In genomic region chr11:82908311-82908710, GRCh38 we compare ENCODE assay signal across 25 cellular contexts. TPM values are rescaled to one million over a fixed set of nuclear protein-coding genes. Genes with fewer than 3 reads are reported as not detected.
DNase-seq lines count a peak whose midpoint lies in the region; ATAC-seq and TF ChIP-seq lines count a peak whose summit lies in the region.
"Had no signal": no experiment of that assay in that cellular context is flagged by ENCODE, and none has a peak within 500 bp of the region (broad histone marks: within the 10 kb centered on the region; RNA-seq: fewer than 3 reads in every experiment).

No MANE protein-coding gene starts in this region.

- no peaks in the 10 kb centered on the region for H3K27me3 Mint-ChIP-seq in GM23338 (ENCODE audit: insufficient read depth, low read depth, poor library complexity)
- H3K27me3 Mint-ChIP-seq in endothelial cell (ENCODE audit: unreplicated experiment): no peaks in the 10 kb centered on the region
- H3K27me3 Mint-ChIP-seq in activated CD4-positive, alpha-beta T cell treated with anti-CD3 and anti-CD28 coated beads, Interleukin-2, amount 10 ng/mL, durations not matched to agents 7 days and 5 days: no peaks in the 10 kb centered on the region
- H3K27me3 Mint-ChIP-seq: IgD-negative memory B cell, progenitor cell of endocrine pancreas had no signal

- CTCF ChIA-PET in OCI-LY7 (lab: Charles Lee; ENCODE audit: unreplicated experiment): interaction anchor here (0.6 kb wide), 1 partner anchor 143 kb away, joined by 3 read pairs; no protein-coding TSS in a partner anchor
- CTCF ChIA-PET in activated CD4-positive, alpha-beta T cell treated with anti-CD3 and anti-CD28 coated beads, Interleukin-2, amount 10 ng/mL, durations not matched to agents 7 days and 5 days (lab: Charles Lee): no interaction called here

- peak; percentile 8 for DNase-seq in GM23338 (ENCODE audit: low spot score)
- DNase-seq in OCI-LY7 (ENCODE audit: low spot score): no peak
- DNase-seq in stimulated activated effector memory CD8-positive, alpha-beta T cell treated with anti-CD3 and anti-CD28 coated beads, Interleukin-12 subunit alpha, Interleukin-12 subunit beta, amount 100 ng/mL, for 72 hours (ENCODE audit: low spot score in 2 of 2): no peak
- DNase-seq in NCI-H2029 (lab: John Stamatoyannopoulos, UW): no peak
- DNase-seq in endothelial cell (ENCODE audit: low spot score): no peak
- no peak for DNase-seq in activated CD4-positive, alpha-beta T cell treated with anti-CD3 and anti-CD28 coated beads, Interleukin-2, amount 10 ng/mL, durations not matched to agents 7 days and 5 days
- DNase-seq: activated CD8-positive, alpha-beta T cell treated with anti-CD3 and anti-CD28 coated beads, Interleukin-2, amount 10 ng/mL, durations not matched to agents 7 days and 5 days; activated naive CD4-positive, alpha-beta T cell treated with anti-CD3 and anti-CD28 coated beads, Interleukin-2, amount 50 U/mL, for 16 hours; activated T-cell treated with anti-CD3 and anti-CD28 coated beads, Interleukin-2, amount 50 U/mL, for 48 hours; anterior cingulate cortex; central memory CD4-positive, alpha-beta T cell; DMS79 treated with DMSO at 0.1 percent for 48 hours; kidney glomerular epithelial cell; mesenchymal stem cell; MM.1S; NCI-H1694; NCI-H69; SHP77 treated with DMSO at 0.1 percent for 48 hours; upper lobe of left lung had no signal

- no TSS peak for BruUV-seq in OCI-LY7 (replicated peaks; lab: Mats Ljungman, UMichigan)

- intact Hi-C loops in OCI-LY7 (cut with micrococcal nuclease; ENCODE audit: unreplicated experiment): loop anchor here (5.0 to 10.0 kb wide), 2 partner anchors 59 to 286 kb away; partner anchors contain the start of gene ANKRD42

- H4K20me1 ChIP-seq in GM23338 (replicated peaks; ENCODE audit: insufficient read depth) (peaks cover 25% of the 10 kb centered on the region), OCI-LY7 (ENCODE audit: insufficient read depth, low read length) (peaks cover 7% of the 10 kb centered on the region; the same call in 1 of the 2 replicates)

- H3K36me3 ChIP-seq in GM23338 (ENCODE audit: insufficient read depth): peaks cover 7% of the 10 kb centered on the region
- peaks cover 39% of the 10 kb centered on the region for H3K36me3 ChIP-seq in OCI-LY7 (ENCODE audit: insufficient read depth, low read length)
- H3K36me3 ChIP-seq in iPS-15b (ENCODE audit: control insufficient read depth, insufficient read depth, low read length): no peaks in the 10 kb centered on the region
- H3K36me3 ChIP-seq: upper lobe of left lung had no signal

- H3K4me1 ChIP-seq in GM23338 (ENCODE audit: insufficient read depth) (peaks cover 31% of the 10 kb centered on the region), OCI-LY7 (ENCODE audit: insufficient read depth, low read length, poor library complexity, severe bottlenecking) (peaks cover 70% of the 10 kb centered on the region), iPS-15b (ENCODE audit: control insufficient read depth, insufficient read depth, low read length) (peaks cover 19% of the 10 kb centered on the region)

- H3K36me3 Mint-ChIP-seq in GM23338 (ENCODE audit: low read depth): peaks cover 30% of the 10 kb centered on the region
- H3K36me3 Mint-ChIP-seq in stimulated activated effector memory CD8-positive, alpha-beta T cell treated with anti-CD3 and anti-CD28 coated beads, Interleukin-12 subunit alpha, Interleukin-12 subunit beta, amount 100 ng/mL, for 72 hours: no peaks in the 10 kb centered on the region
- peaks cover 17% of the 10 kb centered on the region for H3K36me3 Mint-ChIP-seq in endothelial cell (ENCODE audit: low read depth, unreplicated experiment)
- H3K36me3 Mint-ChIP-seq in activated CD4-positive, alpha-beta T cell treated with anti-CD3 and anti-CD28 coated beads, Interleukin-2, amount 10 ng/mL, durations not matched to agents 7 days and 5 days (ENCODE audit: low read depth): peaks cover 19% of the 10 kb centered on the region

- peaks cover 88% of the 10 kb centered on the region for H3K79me2 ChIP-seq in GM23338 (replicated peaks; ENCODE audit: insufficient read depth)
- peaks cover 99% of the 10 kb centered on the region for H3K79me2 ChIP-seq in OCI-LY7 (ENCODE audit: insufficient read depth, low read depth, low read length)

- H2AFZ ChIP-seq in GM23338 (no peak overlapping the region), OCI-LY7 (ENCODE audit: low read length) (no peak overlapping the region)

- ATAC-seq in GM23338 (peak; percentile 62), HG02763 (IDR thresholded peaks at IDR 0.05; ENCODE audit: unreplicated experiment) (no peak)
- ATAC-seq in stimulated activated effector memory CD8-positive, alpha-beta T cell treated with anti-CD3 and anti-CD28 coated beads, Interleukin-12 subunit alpha, Interleukin-12 subunit beta, amount 100 ng/mL, for 72 hours: no peak
- ATAC-seq: activated CD8-positive, alpha-beta T cell treated with anti-CD3 and anti-CD28 coated beads, Interleukin-2, amount 10 ng/mL, durations not matched to agents 7 days and 5 days; HCT116 had no signal

- H3K4me3 Mint-ChIP-seq in GM23338: peak overlapping the region; percentile 11; the same call in 1 of the 3 replicates
- no peak overlapping the region for H3K4me3 Mint-ChIP-seq in stimulated activated effector memory CD8-positive, alpha-beta T cell treated with anti-CD3 and anti-CD28 coated beads, Interleukin-12 subunit alpha, Interleukin-12 subunit beta, amount 100 ng/mL, for 72 hours
- H3K4me3 Mint-ChIP-seq in endothelial cell (ENCODE audit: unreplicated experiment): no peak overlapping the region
- no peak overlapping the region for H3K4me3 Mint-ChIP-seq in activated CD4-positive, alpha-beta T cell treated with anti-CD3 and anti-CD28 coated beads, Interleukin-2, amount 10 ng/mL, durations not matched to agents 7 days and 5 days
- H3K4me3 Mint-ChIP-seq: activated CD8-positive, alpha-beta T cell treated with anti-CD3 and anti-CD28 coated beads, Interleukin-2, amount 10 ng/mL, durations not matched to agents 7 days and 5 days; nephron had no signal

- H3K27me3 ChIP-seq in GM23338 (ENCODE audit: insufficient read depth) (no peaks in the 10 kb centered on the region), iPS-15b (ENCODE audit: control insufficient read depth, insufficient read depth, low read length) (no peaks in the 10 kb centered on the region)
- H3K27me3 ChIP-seq: upper lobe of left lung had no signal

- peaks cover 13% of the 10 kb centered on the region for H3K9me3 ChIP-seq in OCI-LY7 (ENCODE audit: low read length)
- H3K9me3 ChIP-seq in iPS-15b (ENCODE audit: control insufficient read depth, insufficient read depth, low read length): no peaks in the 10 kb centered on the region
- H3K9me3 ChIP-seq: upper lobe of left lung had no signal

- peak overlapping the region; percentile 13; the same call in 1 of the 2 replicates for H3K4me3 ChIP-seq in GM23338
- no peak overlapping the region for H3K4me3 ChIP-seq in OCI-LY7 (ENCODE audit: low read depth, low read length, poor library complexity, severe bottlenecking)
- H3K4me3 ChIP-seq in iPS-15b (ENCODE audit: low read depth, low read length): peak overlapping the region; percentile 6
- H3K4me3 ChIP-seq: upper lobe of left lung had no signal

- peaks cover 32% of the 10 kb centered on the region for H3K4me1 Mint-ChIP-seq in GM23338
- peaks cover 7% of the 10 kb centered on the region for H3K4me1 Mint-ChIP-seq in stimulated activated effector memory CD8-positive, alpha-beta T cell treated with anti-CD3 and anti-CD28 coated beads, Interleukin-12 subunit alpha, Interleukin-12 subunit beta, amount 100 ng/mL, for 72 hours
- peaks cover 12% of the 10 kb centered on the region for H3K4me1 Mint-ChIP-seq in endothelial cell (ENCODE audit: unreplicated experiment)
- H3K4me1 Mint-ChIP-seq in activated CD4-positive, alpha-beta T cell treated with anti-CD3 and anti-CD28 coated beads, Interleukin-2, amount 10 ng/mL, durations not matched to agents 7 days and 5 days: peaks cover 40% of the 10 kb centered on the region

- POLR2A ChIA-PET in OCI-LY7 (lab: Charles Lee): interaction anchor here (0.8 to 1.7 kb wide), 8 partner anchors 11 to 341 kb away, joined by 3 to 12 read pairs (median 4); no protein-coding TSS in a partner anchor
- POLR2A ChIA-PET in activated CD4-positive, alpha-beta T cell treated with anti-CD3 and anti-CD28 coated beads, Interleukin-2, amount 10 ng/mL, durations not matched to agents 7 days and 5 days (lab: Charles Lee): interaction anchor here (1.0 kb wide), 1 partner anchor 155 kb away, joined by 3 read pairs; no protein-coding TSS in a partner anchor

- H3K9me3 Mint-ChIP-seq in GM23338 (peaks cover 10% of the 10 kb centered on the region; the same call in 2 of the 3 replicates), endothelial cell (ENCODE audit: unreplicated experiment) (no peaks in the 10 kb centered on the region)
- H3K9me3 Mint-ChIP-seq in stimulated activated effector memory CD8-positive, alpha-beta T cell treated with anti-CD3 and anti-CD28 coated beads, Interleukin-12 subunit alpha, Interleukin-12 subunit beta, amount 100 ng/mL, for 72 hours: no peaks in the 10 kb centered on the region
- peaks cover 8% of the 10 kb centered on the region for H3K9me3 Mint-ChIP-seq in activated CD4-positive, alpha-beta T cell treated with anti-CD3 and anti-CD28 coated beads, Interleukin-2, amount 10 ng/mL, durations not matched to agents 7 days and 5 days

- no peak overlapping the region for H3K9ac ChIP-seq in iPS-15b (ENCODE audit: low read depth, low read length)

- H3K27ac ChIP-seq in GM23338 (ENCODE audit: low read depth) (no peak overlapping the region), OCI-LY7 (ENCODE audit: low read depth, low read length, poor library complexity, severe bottlenecking) (peak overlapping the region; percentile 31)
- H3K27ac ChIP-seq: upper lobe of left lung had no signal

- no peaks in the 10 kb centered on the region for H3K9me2 ChIP-seq in GM23338 (ENCODE audit: insufficient read depth)
- H3K9me2 ChIP-seq in OCI-LY7 (ENCODE audit: insufficient read depth, low read length): no peaks in the 10 kb centered on the region

- TF ChIP-seq CTCF in GM23338 (conservative IDR thresholded peaks at IDR 0.05; ENCODE audit: low read depth in 2 of 2): no peak
- no peak for TF ChIP-seq CTCF in OCI-LY7 (conservative IDR thresholded peaks at IDR 0.05; ENCODE audit: low read length)
- TF ChIP-seq CTCF in endothelial cell (IDR thresholded peaks at IDR 0.05; ENCODE audit: unreplicated experiment): no peak

- H3F3A ChIP-seq in GM23338 (replicated peaks; ENCODE audit: low read depth): no peaks in the 10 kb centered on the region

- peak overlapping the region; percentile 56 for H3K4me2 ChIP-seq in GM23338
- H3K4me2 ChIP-seq in OCI-LY7 (ENCODE audit: low read length): peak overlapping the region; percentile 59

- peak overlapping the region; percentile 75 for H3K27ac Mint-ChIP-seq in GM23338
- peak overlapping the region; percentile 33 for H3K27ac Mint-ChIP-seq in stimulated activated effector memory CD8-positive, alpha-beta T cell treated with anti-CD3 and anti-CD28 coated beads, Interleukin-12 subunit alpha, Interleukin-12 subunit beta, amount 100 ng/mL, for 72 hours
- no peak overlapping the region for H3K27ac Mint-ChIP-seq in endothelial cell (ENCODE audit: unreplicated experiment)
- H3K27ac Mint-ChIP-seq in activated CD4-positive, alpha-beta T cell treated with anti-CD3 and anti-CD28 coated beads, Interleukin-2, amount 10 ng/mL, durations not matched to agents 7 days and 5 days: no peak overlapping the region
- H3K27ac Mint-ChIP-seq: activated CD8-positive, alpha-beta T cell treated with anti-CD3 and anti-CD28 coated beads, Interleukin-2, amount 10 ng/mL, durations not matched to agents 7 days and 5 days; nephron; progenitor cell of endocrine pancreas had no signal

RNA-seq across cellular contexts. Expression of gene DDIAS, which starts 6.8 kb away (rescaled TPM):
- total RNA-seq in GM23338 (2014; rRNA removed; shearing (Covaris generic)): 48.9 and 53.0 TPM in 2 replicates
- polyA plus RNA-seq in GM23338 (2016; fragmentation: Nextera tagmentation; extraction: Ambion mirVana): 16.5 and 19.5 TPM in 2 replicates
- 14.6 and 16.7 TPM in 2 replicates for total RNA-seq in OCI-LY7 (2014; rRNA removed; shearing (Covaris generic))
- 23.1 and 30.9 TPM in 2 replicates for total RNA-seq in OCI-LY7 (2022)
- total RNA-seq in endothelial cell (ENCODE audit: unreplicated experiment): 11.2 TPM
- total RNA-seq in activated CD4-positive, alpha-beta T cell treated with anti-CD3 and anti-CD28 coated beads, Interleukin-2, amount 10 ng/mL, durations not matched to agents 7 days and 5 days: 10 to 100 TPM; 14.7 to 14.8 TPM

RNA-seq across cellular contexts. Expression of gene PRCP, which starts 8.1 kb away (rescaled TPM):
- total RNA-seq in GM23338 (2014; rRNA removed; shearing (Covaris generic)): 52.2 and 52.8 TPM in 2 replicates
- 26.1 and 33.3 TPM in 2 replicates for polyA plus RNA-seq in GM23338 (2016; fragmentation: Nextera tagmentation; extraction: Ambion mirVana)
- total RNA-seq in OCI-LY7 (2014; rRNA removed; shearing (Covaris generic)): 6.5 and 11.0 TPM in 2 replicates
- 17.4 and 18.3 TPM in 2 replicates for total RNA-seq in OCI-LY7 (2022)
- total RNA-seq in endothelial cell (ENCODE audit: unreplicated experiment): 445 TPM
- 10 to 100 TPM; 22.1 to 22.5 TPM for total RNA-seq in activated CD4-positive, alpha-beta T cell treated with anti-CD3 and anti-CD28 coated beads, Interleukin-2, amount 10 ng/mL, durations not matched to agents 7 days and 5 days

Comparison
In these comparisons a context has a peak if more than half of its experiments do, and no peak if none do; other contexts are left out.
1. H3K27ac Mint-ChIP-seq: peak in GM23338 (single experiment) and stimulated activated effector memory CD8-positive, alpha-beta T cell treated with anti-CD3 and anti-CD28 coated beads, Interleukin-12 subunit alpha, Interleukin-12 subunit beta, amount 100 ng/mL, for 72 hours (single experiment); none in endothelial cell (single experiment) and activated CD4-positive, alpha-beta T cell treated with anti-CD3 and anti-CD28 coated beads, Interleukin-2, amount 10 ng/mL, durations not matched to agents 7 days and 5 days (single experiment).